Comparison of ENCODE assay signal across 1 cellular context in genomic region chr17:49031965-49032928, GRCh38.
A peak's percentile ranks its signal among the peaks of the same experiment; 100 is the strongest.
TF ChIP-seq lines count a peak whose summit lies in the region.

No MANE protein-coding gene starts in this region.

TF ChIP-seq in K562, 482 proteins besides CTCF, POLR2A, EP300 and RAD21 (continued from another document and continues in another):
- 0 out of 4 replicates have a peak, but pooled peaks of 1 of the 2 experiments have one; percentile 11 for TF ChIP-seq ZMIZ1 (IDR thresholded peaks at IDR 0.05; ENCODE audit: low read depth in 2 of 2, low read length in 2 of 2)
- no peak for TF ChIP-seq ZNF318 (IDR thresholded peaks at IDR 0.05; ENCODE audit: borderline replicate concordance in 1 of 2, low read depth in 1 of 2)
- no peak for TF ChIP-seq TCF7L2 (IDR thresholded peaks at IDR 0.05; ENCODE audit: low read depth, low read length)
- TF ChIP-seq ATF3 (IDR thresholded peaks at IDR 0.05): no peak
- TF ChIP-seq ATF3 (CRISPR knock-in tag; conservative IDR thresholded peaks at IDR 0.05): peak; percentile 62; the same call in 1 of the 2 replicates
- TF ChIP-seq ZNF354B (CRISPR knock-in tag; IDR thresholded peaks at IDR 0.05): no peak
- peak; percentile 57; the same call in 1 of the 2 replicates for TF ChIP-seq POLR2AphosphoS5 (IDR thresholded peaks at IDR 0.05; ENCODE audit: control insufficient read depth, insufficient read depth, low read depth, low read length)
- TF ChIP-seq ZNF124 (CRISPR knock-in tag; IDR thresholded peaks at IDR 0.05): no peak
- no peak for TF ChIP-seq ZHX1 (conservative IDR thresholded peaks at IDR 0.05; ENCODE audit: low read length)
- peak; percentile 16; the same call in 1 of the 2 replicates for TF ChIP-seq CEBPB (tag; IDR thresholded peaks at IDR 0.05)
- TF ChIP-seq MCM2 (IDR thresholded peaks at IDR 0.05; ENCODE audit: low read depth): no peak
- no peak for TF ChIP-seq ZNF140 (CRISPR knock-in tag; IDR thresholded peaks at IDR 0.05)
- no peak for TF ChIP-seq BHLHE40 (IDR thresholded peaks at IDR 0.05; ENCODE audit: low read length)
- no peak for TF ChIP-seq ZKSCAN8 (CRISPR knock-in tag; IDR thresholded peaks at IDR 0.05)
- no peak for TF ChIP-seq MED1 (CRISPR knock-in tag; IDR thresholded peaks at IDR 0.05; ENCODE audit: borderline replicate concordance)
- TF ChIP-seq TGIF2 (CRISPR knock-in tag; IDR thresholded peaks at IDR 0.05): no peak
- no peak for TF ChIP-seq ZNF232 (CRISPR knock-in tag; IDR thresholded peaks at IDR 0.05)
- no peak for TF ChIP-seq MAX (CRISPR knock-in tag; IDR thresholded peaks at IDR 0.05)
- no peak for TF ChIP-seq TOE1 (IDR thresholded peaks at IDR 0.05; ENCODE audit: borderline replicate concordance)
- TF ChIP-seq TOE1 (CRISPR knock-in tag; IDR thresholded peaks at IDR 0.05; ENCODE audit: borderline replicate concordance, low read depth): no peak
- TF ChIP-seq SNRNP70 (optimal IDR thresholded peaks at IDR 0.05; ENCODE audit: low read depth, low read length): no peak
- peak in 1 of 2 experiments; percentile 68; a peak in 2 of 4 replicates for TF ChIP-seq MAZ (CRISPR knock-in tag; conservative IDR thresholded peaks at IDR 0.05 in 1 of 2, IDR thresholded peaks at IDR 0.05 in 1 of 2)
- no peak for TF ChIP-seq TAF15 (IDR thresholded peaks at IDR 0.05; ENCODE audit: low read depth, low read length)
- TF ChIP-seq PTRF (tag; IDR thresholded peaks at IDR 0.05): no peak
- 0 out of 4 replicates have a peak, but pooled peaks of 1 of the 2 experiments have one; percentile 22 for TF ChIP-seq KDM1A (IDR thresholded peaks at IDR 0.05)
- TF ChIP-seq ZBTB2 (IDR thresholded peaks at IDR 0.05): no peak
- peak; percentile 6 for TF ChIP-seq CTCFL (IDR thresholded peaks at IDR 0.05; ENCODE audit: borderline replicate concordance, insufficient read depth, low read depth, low read length, poor library complexity, severe bottlenecking)
- no peak for TF ChIP-seq HINFP (tag; conservative IDR thresholded peaks at IDR 0.05; ENCODE audit: low read depth)
- TF ChIP-seq HDGF (IDR thresholded peaks at IDR 0.05): no peak
- TF ChIP-seq SLC30A9 (CRISPR knock-in tag; IDR thresholded peaks at IDR 0.05): no peak
- 0 out of 2 replicates have a peak, but pooled peaks have one; percentile 22 for TF ChIP-seq ZEB2 (IDR thresholded peaks at IDR 0.05)
- no peak for TF ChIP-seq JUND (IDR thresholded peaks at IDR 0.05; ENCODE audit: borderline replicate concordance, low read depth, low read length)
- no peak for TF ChIP-seq JUND (tag; IDR thresholded peaks at IDR 0.05; ENCODE audit: borderline replicate concordance, low read depth, low read length)
